2 cellular contexts compared by ENCODE assay signal in the genomic region with DNA sequence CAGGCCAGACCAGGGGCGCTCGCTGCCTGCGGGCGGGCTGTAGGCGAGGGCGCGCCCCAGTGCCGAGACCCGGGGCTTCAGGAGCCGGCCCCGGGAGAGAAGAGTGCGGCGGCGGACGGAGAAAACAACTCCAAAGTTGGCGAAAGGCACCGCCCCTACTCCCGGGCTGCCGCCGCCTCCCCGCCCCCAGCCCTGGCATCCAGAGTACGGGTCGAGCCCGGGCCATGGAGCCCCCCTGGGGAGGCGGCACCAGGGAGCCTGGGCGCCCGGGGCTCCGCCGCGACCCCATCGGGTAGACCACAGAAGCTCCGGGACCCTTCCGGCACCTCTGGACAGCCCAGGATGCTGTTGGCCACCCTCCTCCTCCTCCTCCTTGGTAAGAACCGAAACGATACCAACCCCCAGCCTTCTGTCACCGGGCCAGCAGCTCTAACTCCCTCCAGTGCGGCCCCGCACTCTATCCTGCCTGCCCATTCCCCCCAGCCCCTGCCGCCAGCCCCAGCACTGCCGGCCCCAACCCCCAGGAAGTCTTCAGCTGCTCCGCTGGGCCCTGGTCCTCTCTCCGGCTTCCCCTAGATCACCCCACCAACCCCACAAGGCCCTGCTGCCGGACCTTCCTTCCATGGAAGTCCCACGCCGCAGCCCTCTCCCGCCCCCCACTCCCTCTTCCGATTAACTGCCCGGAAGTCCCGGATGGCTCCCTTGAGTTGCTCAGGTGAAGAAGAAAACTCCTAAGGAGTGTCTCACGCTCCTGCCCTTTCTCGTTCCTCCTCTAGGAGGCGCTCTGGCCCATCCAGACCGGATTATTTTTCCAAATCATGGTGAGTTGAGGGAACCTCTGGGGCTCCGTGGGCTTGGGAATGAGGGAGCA.
TF ChIP-seq lines count a peak whose summit lies in the region.

No MANE protein-coding gene starts in this region.

TF ChIP-seq in A549, 52 proteins besides CTCF, POLR2A, EP300 and RAD21:
- TF ChIP-seq EHF (CRISPR knock-in tag; IDR thresholded peaks at IDR 0.05) (no peak), HOXB5 (CRISPR knock-in tag; IDR thresholded peaks at IDR 0.05) (no peak), MAFK (IDR thresholded peaks at IDR 0.05; ENCODE audit: partially characterized antibody) (peak; percentile 26), JUNB (IDR thresholded peaks at IDR 0.05) (no peak), KDM5A (IDR thresholded peaks at IDR 0.05) (0 out of 2 replicates have a peak, but pooled peaks have one; percentile 17), JUN (IDR thresholded peaks at IDR 0.05) (peak in 1 of 2 experiments; percentile 51; a peak in 2 of 5 replicates), TFCP2L1 (CRISPR knock-in tag; IDR thresholded peaks at IDR 0.05) (no peak), KDM1A (IDR thresholded peaks at IDR 0.05; ENCODE audit: low read depth) (0 out of 2 replicates have a peak, but pooled peaks have one; percentile 29), HMGXB4 (CRISPR knock-in tag; IDR thresholded peaks at IDR 0.05; ENCODE audit: borderline replicate concordance) (no peak; the same call in 1 of the 2 replicates), SMC3 (IDR thresholded peaks at IDR 0.05) (peak; percentile 57), PHF8 (IDR thresholded peaks at IDR 0.05; ENCODE audit: borderline replicate concordance, low read depth) (peak; percentile 45; the same call in 1 of the 2 replicates), ZFP36 (IDR thresholded peaks at IDR 0.05; ENCODE audit: borderline replicate concordance, partially characterized antibody) (no peak), NFE2L2 (conservative IDR thresholded peaks at IDR 0.05; ENCODE audit: low read length) (peak; percentile 50)
- TF ChIP-seq, protein P1, sequence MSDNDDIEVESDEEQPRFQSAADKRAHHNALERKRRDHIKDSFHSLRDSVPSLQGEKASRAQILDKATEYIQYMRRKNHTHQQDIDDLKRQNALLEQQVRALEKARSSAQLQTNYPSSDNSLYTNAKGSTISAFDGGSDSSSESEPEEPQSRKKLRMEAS (IDR thresholded peaks at IDR 0.05): peak; percentile 50
TF ChIP-seq in A549: peak in this region for 8.

TF ChIP-seq in liver, 16 proteins besides CTCF, POLR2A, EP300 and RAD21:
- TF ChIP-seq NR2F2 (IDR thresholded peaks at IDR 0.05) (no peak), EGR1 (IDR thresholded peaks at IDR 0.05; ENCODE audit: low read depth in 2 of 2) (no peak), RXRA (IDR thresholded peaks at IDR 0.05) (peak in 1 of 2 donors; percentile 15), HNF4A (conservative IDR thresholded peaks at IDR 0.05) (peak in 1 of 2 donors; percentile 18)
TF ChIP-seq in liver: peak in this region for 2.
